Comparison of ENCODE assay signal across 13 cellular contexts in the genomic region with DNA sequence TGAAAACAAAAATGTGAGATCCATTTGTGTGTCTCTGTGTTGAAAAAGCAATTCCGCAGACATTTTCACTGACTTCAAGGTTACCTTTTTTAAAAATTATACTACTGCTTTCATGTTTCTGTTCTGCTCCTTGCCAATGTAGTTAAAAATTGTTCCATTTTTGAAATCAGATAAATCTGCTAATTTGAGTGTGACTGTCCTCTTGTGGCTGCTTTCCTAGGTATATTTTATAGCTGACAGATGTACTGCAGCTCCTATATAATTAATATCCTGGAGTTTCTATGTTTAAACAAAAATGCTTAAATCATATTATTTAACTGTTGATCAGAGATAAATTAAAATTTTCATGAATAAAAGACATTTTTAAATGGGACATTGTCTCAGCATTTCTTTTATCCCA.
"Had no signal": no experiment of that assay in that cellular context is flagged by ENCODE, and none has a peak within 500 bp of the region (broad histone marks: within the 10 kb centered on the region; RNA-seq: fewer than 3 reads in every experiment).

No MANE protein-coding gene starts in this region.

- H3K9me3 ChIP-seq: adrenal gland, pancreas, tibial nerve, vagina had no signal

- DNase-seq: activated CD4-positive, CD25-positive, alpha-beta regulatory T cell; activated naive CD4-positive, alpha-beta T cell treated with anti-CD3 and anti-CD28 coated beads, Interleukin-2, amount 10 ng/mL, durations not matched to agents 7 days and 5 days; adrenal gland; cerebellar nuclear complex; endodermal cell; nephron progenitor cell; pancreas; small intestine; stimulated activated naive B cell treated with anti-CD40 and anti-IgM and Interleukin-4, amounts not matched to agents 10 μg/mL and 1 μg/mL and 100 μg/mL, for 72 hours; T-helper 17 cell had no signal

- H3K4me1 ChIP-seq: adrenal gland, pancreas, tibial nerve, vagina had no signal

- ATAC-seq: pancreas; stimulated activated naive B cell treated with anti-CD40 and anti-IgM and Interleukin-4, amounts not matched to agents 10 μg/mL and 1 μg/mL and 100 μg/mL, for 72 hours; T-helper 17 cell had no signal

- FAIRE-seq: pancreas, small intestine, TTC549 had no signal

- H3K36me3 ChIP-seq: adrenal gland, pancreas, tibial nerve, vagina had no signal

- H3K27me3 ChIP-seq: adrenal gland, pancreas, tibial nerve, vagina had no signal

- H3K4me3 ChIP-seq: adrenal gland, pancreas, tibial nerve, vagina had no signal

- H3K27ac ChIP-seq: adrenal gland, pancreas, tibial nerve, vagina had no signal
